Comparison of ENCODE assay signal across 14 cellular contexts in genomic region chr1:84692391-84692790, GRCh38. TPM values are rescaled to one million over a fixed set of nuclear protein-coding genes. Genes with fewer than 3 reads are reported as not detected.
DNase-seq lines count a peak whose midpoint lies in the region; ATAC-seq and TF ChIP-seq lines count a peak whose summit lies in the region.
"Had no signal": no experiment of that assay in that cellular context is flagged by ENCODE, and none has a peak within 500 bp of the region (broad histone marks: within the 10 kb centered on the region; RNA-seq: fewer than 3 reads in every experiment).

No MANE protein-coding gene starts in this region.

- H3K27me3 Mint-ChIP-seq in stimulated activated naive CD8-positive, alpha-beta T cell treated with anti-CD3 and anti-CD28 coated beads, Interleukin-15, Interleukin-2, amounts not matched to agents 100 ng/mL and 50 ng/mL, for 24 hours, result no peaks in the 10 kb centered on the region
- H3K27me3 Mint-ChIP-seq in T-cell, result peaks cover 0 to 5% of the 10 kb centered on the region in 2 donors

- no peaks in the 10 kb centered on the region for H3K36me3 Mint-ChIP-seq in stimulated activated naive CD8-positive, alpha-beta T cell treated with anti-CD3 and anti-CD28 coated beads, Interleukin-15, Interleukin-2, amounts not matched to agents 100 ng/mL and 50 ng/mL, for 24 hours (ENCODE audit: low read depth)
- H3K36me3 Mint-ChIP-seq in T-cell, result no peaks in the 10 kb centered on the region

- H3K9me3 Mint-ChIP-seq in stimulated activated naive CD8-positive, alpha-beta T cell treated with anti-CD3 and anti-CD28 coated beads, Interleukin-15, Interleukin-2, amounts not matched to agents 100 ng/mL and 50 ng/mL, for 24 hours, result no peaks in the 10 kb centered on the region
- H3K9me3 Mint-ChIP-seq in T-cell, result no peaks in the 10 kb centered on the region

- DNase-seq in stimulated activated naive CD8-positive, alpha-beta T cell treated with anti-CD3 and anti-CD28 coated beads, Interleukin-15, Interleukin-2, amounts not matched to agents 100 U/mL and 50 U/mL, for 24 hours, result no peak
- DNase-seq in T-cell (no peak), erythroblast (lab: John Stamatoyannopoulos, UW) (peak; percentile 27 to 43), NCI-H1417 treated with DMSO at 0.1 percent for 48 hours (lab: John Stamatoyannopoulos, UW) (no peak), DMS79 (lab: John Stamatoyannopoulos, UW) (no peak)
- DNase-seq: activated CD4-positive, alpha-beta T cell treated with anti-CD3 and anti-CD28 coated beads for 48 hours; glutamatergic neuron; NCI-H1436; Peyer's patch; SW 1271; trophoblast cell had no signal

- H3K4me1 Mint-ChIP-seq in stimulated activated naive CD8-positive, alpha-beta T cell treated with anti-CD3 and anti-CD28 coated beads, Interleukin-15, Interleukin-2, amounts not matched to agents 100 ng/mL and 50 ng/mL, for 24 hours (ENCODE audit: low read depth), result peaks cover 55% of the 10 kb centered on the region
- peaks cover 49 to 63% (median 51%) of the 10 kb centered on the region in 3 donors for H3K4me1 Mint-ChIP-seq in T-cell

- POLR2A ChIA-PET in T-cell (lab: Charles Lee), result interaction anchor here in 1 of 2 donors (0.6 kb wide), 1 partner anchor 11 kb away, joined by 3 read pairs; no protein-coding TSS in a partner anchor

- ATAC-seq in stimulated activated naive CD8-positive, alpha-beta T cell treated with anti-CD3 and anti-CD28 coated beads, Interleukin-15, Interleukin-2, amounts not matched to agents 100 U/mL and 50 U/mL, for 24 hours, result no peak
- ATAC-seq in T-cell (replicated peaks in 1 of 4) (no peak), HG02970 (IDR thresholded peaks at IDR 0.05; ENCODE audit: low FRiP score, unreplicated experiment) (no peak), GM21619 (IDR thresholded peaks at IDR 0.05; ENCODE audit: unreplicated experiment) (no peak)

- CTCF ChIA-PET in T-cell (lab: Charles Lee), result interaction anchor here in 1 of 2 donors (0.6 to 1.8 kb wide), 7 partner anchors 31 to 760 kb away, joined by 3 to 8 read pairs (median 3); no protein-coding TSS in a partner anchor

- peak overlapping the region; percentile 80 for H3K4me3 Mint-ChIP-seq in stimulated activated naive CD8-positive, alpha-beta T cell treated with anti-CD3 and anti-CD28 coated beads, Interleukin-15, Interleukin-2, amounts not matched to agents 100 ng/mL and 50 ng/mL, for 24 hours
- H3K4me3 Mint-ChIP-seq in T-cell, result peak overlapping the region; percentile 75 to 99 (median 81)

- peak overlapping the region; percentile 78 for H3K27ac Mint-ChIP-seq in stimulated activated naive CD8-positive, alpha-beta T cell treated with anti-CD3 and anti-CD28 coated beads, Interleukin-15, Interleukin-2, amounts not matched to agents 100 ng/mL and 50 ng/mL, for 24 hours
- H3K27ac Mint-ChIP-seq in T-cell, result peak overlapping the region; percentile 92 to 96

- TF ChIP-seq POLR2A in erythroblast (IDR thresholded peaks at IDR 0.05; ENCODE audit: low read length), result no peak

RNA-seq across cellular contexts. Expression of gene SSX2IP, which starts 2.1 kb away (rescaled TPM):
- total RNA-seq in T-cell, result 10 to 100 TPM in 1 of 5 donors, 1 to 10 TPM in 4; 6.2 to 10.9 (median 7.7) TPM

Comparison
In these comparisons a context has a peak if more than half of its experiments do, and no peak if none do; other contexts are left out.
1. DNase-seq: peak in erythroblast (2 of 2); none in stimulated activated naive CD8-positive, alpha-beta T cell treated with anti-CD3 and anti-CD28 coated beads, Interleukin-15, Interleukin-2, amounts not matched to agents 100 U/mL and 50 U/mL, for 24 hours (single experiment), T-cell (0 of 34), NCI-H1417 treated with DMSO at 0.1 percent for 48 hours (single experiment) and DMS79 (single experiment).